In genomic region chr17:804541-805435, GRCh38 we compare ENCODE assay signal across 14 cellular contexts.
"Had no signal": no experiment of that assay in that cellular context is flagged by ENCODE, and none has a peak within 500 bp of the region (broad histone marks: within the 10 kb centered on the region; RNA-seq: fewer than 3 reads in every experiment).

No MANE protein-coding gene starts in this region.

- H3K4me3 ChIP-seq: tibial nerve, vagina had no signal

- H3K4me1 ChIP-seq: tibial nerve, vagina had no signal

- DNase-seq: activated CD4-positive, alpha-beta memory T cell treated with anti-CD3 and anti-CD28 coated beads, Interleukin-2, amount 10 ng/mL, durations not matched to agents 7 days and 5 days; activated CD4-positive, alpha-beta T cell treated with anti-CD3 and anti-CD28 coated beads for 36 hours; activated effector memory CD4-positive, alpha-beta T cell treated with Interleukin-2 at 50 U/mL for 16 hours; activated T-cell treated with anti-CD3 and anti-CD28 coated beads, Interleukin-2, amount 50 U/mL, for 4 hours; amniotic stem cell; islet precursor cell; naive thymus-derived CD4-positive, alpha-beta T cell; right cardiac atrium; small intestine; stimulated activated CD4-positive, alpha-beta T cell treated with anti-CD3 and anti-CD28 coated beads, Interleukin-4, amount 100 ng/mL, for 24 hours; stimulated activated naive CD4-positive, alpha-beta T cell treated with Interleukin-2 at 50 U/mL for 16 hours; T-helper 9 cell had no signal

- H3K27me3 ChIP-seq: tibial nerve, vagina had no signal

- H3K9me3 ChIP-seq: tibial nerve, vagina had no signal

- H3K27ac ChIP-seq: tibial nerve, vagina had no signal
